8 cellular contexts compared by ENCODE assay signal in genomic region chr7:151059362-151060112, GRCh38. TPM values are rescaled to one million over a fixed set of nuclear protein-coding genes. Genes with fewer than 3 reads are reported as not detected.
DNase-seq lines count a peak whose midpoint lies in the region; ATAC-seq, FAIRE-seq and TF ChIP-seq lines count a peak whose summit lies in the region.

Gene SLC4A2 (plus strand): TSS chr7:151059589. CDS start chr7:151061988, 2,399 bp downstream.

- H3K36me3 Mint-ChIP-seq in nephron (ENCODE audit: low read depth) = peaks cover 6% of the 10 kb centered on the region

- H3K9me3 ChIP-seq in RWPE2 (ENCODE audit: severe bottlenecking) = no peaks in the 10 kb centered on the region

- H3K4me1 Mint-ChIP-seq in nephron = peaks cover 45% of the 10 kb centered on the region

- peak; percentile 8 for FAIRE-seq in GM19239 (lab: Jason Lieb, UNC)

- H3K9me3 Mint-ChIP-seq in nephron = no peaks in the 10 kb centered on the region

- peaks cover 14% of the 10 kb centered on the region for H3K27me3 Mint-ChIP-seq in nephron (ENCODE audit: low read depth)

- ATAC-seq in RWPE2 (ENCODE audit: low read depth) = no peak

- peak; percentile 95 for DNase-seq in GM19239 (ENCODE audit: insufficient read length, low spot score)
- peak; percentile 89 for DNase-seq in HT-29 (ENCODE audit: low spot score)
- no peak for DNase-seq in RWPE2 (ENCODE audit: low spot score)
- DNase-seq in activated gamma-delta T cell (lab: John Stamatoyannopoulos, UW) = peak; percentile 62
- peak; percentile 56 for DNase-seq in fibroblast of the aortic adventitia (ENCODE audit: low read depth)

- peaks cover 28% of the 10 kb centered on the region for H3K4me1 ChIP-seq in RWPE2 (ENCODE audit: insufficient read depth, poor library complexity, severe bottlenecking)

- H3K27me3 ChIP-seq in RWPE2 (ENCODE audit: insufficient read depth, poor library complexity, severe bottlenecking) = no peaks in the 10 kb centered on the region

- H3K4me3 Mint-ChIP-seq in nephron = peak within 1 kb of the TSS; percentile 94 to 95 (median 94)

- TF ChIP-seq CTCF in C4-2B (conservative IDR thresholded peaks at IDR 0.05) = no peak; the same call in 1 of the 2 replicates
- peak; percentile 18 for TF ChIP-seq CTCF in RWPE2 (IDR thresholded peaks at IDR 0.05; ENCODE audit: poor library complexity, severe bottlenecking)
- TF ChIP-seq CTCF in fibroblast of the aortic adventitia (IDR thresholded peaks at IDR 0.05; ENCODE audit: insufficient read depth, low read length) = peak; percentile 58
- peak; percentile 48 to 63 (median 54) for TF ChIP-seq CTCF in nephron (IDR thresholded peaks at IDR 0.05; ENCODE audit: unreplicated experiment in 3 of 3)
- TF ChIP-seq CTCF in subcutaneous adipose tissue (IDR thresholded peaks at IDR 0.05; ENCODE audit: low read depth) = no peak

- H3K4me3 ChIP-seq in RWPE2 (ENCODE audit: severe bottlenecking) (peak within 1 kb of the TSS; percentile 48), fibroblast of the aortic adventitia (ENCODE audit: low read depth, low read length) (peak within 1 kb of the TSS; percentile 82)

- peaks cover 10% of the 10 kb centered on the region for H3K36me3 ChIP-seq in RWPE2 (ENCODE audit: low read depth)

- peak within 1 kb of the TSS; percentile 97 to 99 (median 99) for H3K27ac Mint-ChIP-seq in nephron

- peak within 1 kb of the TSS; percentile 80 for H3K27ac ChIP-seq in C4-2B
- H3K27ac ChIP-seq in RWPE2 (ENCODE audit: poor library complexity, severe bottlenecking) = peak within 1 kb of the TSS; percentile 86

RNA-seq across cellular contexts. Expression of gene SLC4A2, which starts in this region (rescaled TPM):
- total RNA-seq in HT-29 (2014; rRNA removed; shearing (Covaris generic)) = 851 and 1,005 TPM in 2 replicates
- 39.7 and 65.4 TPM in 2 replicates for total RNA-seq in fibroblast of the aortic adventitia (ENCODE audit: low replicate concordance)
- 10 to 100 TPM; 40.1 to 65.0 (median 44.6) TPM for total RNA-seq in subcutaneous adipose tissue

Comparison
In these comparisons a context has a peak if more than half of its experiments do, and no peak if none do; other contexts are left out.
1. RNA of gene SLC4A2 (total RNA-seq): 851 to 1,005 TPM in HT-29; 39.7 to 65.4 TPM in fibroblast of the aortic adventitia and 40.1 to 65.0 TPM in subcutaneous adipose tissue; every median in the first group is over 10 times any median in the second.
2. CTCF ChIP-seq: peak in RWPE2 (single experiment), fibroblast of the aortic adventitia (single experiment) and nephron (3 of 3); none in C4-2B (single experiment) and subcutaneous adipose tissue (single experiment).